Comparison of ENCODE assay signal across 14 cellular contexts in the genomic region with DNA sequence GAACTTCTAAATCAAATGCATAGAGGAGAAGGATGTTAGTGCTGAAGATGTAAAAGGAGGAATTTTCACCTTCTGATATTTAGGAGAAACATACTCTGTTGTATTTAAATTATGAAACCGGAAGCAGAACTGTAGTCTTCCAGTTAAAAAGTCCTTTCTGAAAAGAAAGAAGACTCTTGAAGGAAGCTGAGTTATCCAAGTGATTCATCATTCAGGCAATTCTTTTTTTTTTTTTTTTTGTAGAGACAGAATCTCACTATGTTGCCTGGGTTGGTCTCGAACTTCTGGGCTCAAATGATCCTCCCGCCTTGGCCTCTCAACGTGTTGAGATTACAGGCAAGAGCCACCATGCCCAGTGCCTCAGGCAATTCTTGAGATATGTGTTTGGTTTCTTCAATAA.
"Had no signal": no experiment of that assay in that cellular context is flagged by ENCODE, and none has a peak within 500 bp of the region (broad histone marks: within the 10 kb centered on the region; RNA-seq: fewer than 3 reads in every experiment).

No MANE protein-coding gene starts in this region.

- H3K27ac ChIP-seq: left lung, neutrophil had no signal

- H3K27me3 ChIP-seq: left lung, neutrophil had no signal

- H3K4me3 ChIP-seq: left lung had no signal

- DNase-seq: activated CD4-positive, alpha-beta memory T cell treated with anti-CD3 and anti-CD28 coated beads, Interleukin-2, amount 10 ng/mL, durations not matched to agents 7 days and 5 days; activated CD4-positive, alpha-beta T cell treated with anti-CD3 and anti-CD28 coated beads for 36 hours; activated naive CD4-positive, alpha-beta T cell treated with anti-CD3 and anti-CD28 coated beads, Interleukin-2, amount 10 ng/mL, durations not matched to agents 7 days and 5 days; activated T-cell treated with anti-CD3 and anti-CD28 coated beads, Interleukin-2, amount 50 U/mL, for 24 hours; hippocampal formation; left lung; naive B cell; posterior cingulate gyrus; retina; stimulated activated CD4-positive, alpha-beta T cell treated with anti-CD3 and anti-CD28 coated beads, Interleukin-4, amount 100 ng/mL, for 4 hours; stimulated activated CD8-positive, alpha-beta memory T cell treated with anti-CD3 and anti-CD28 coated beads, Interleukin-4, amount 100 ng/mL, for 48 hours; stimulated activated naive CD4-positive, alpha-beta T cell treated with Interleukin-2 at 50 U/mL for 16 hours; T-helper 2 cell had no signal

- H3K36me3 ChIP-seq: left lung, neutrophil had no signal

- H3K9me3 ChIP-seq: left lung, neutrophil had no signal

- ATAC-seq: activated CD4-positive, alpha-beta T cell treated with anti-CD3 and anti-CD28 coated beads for 36 hours; left lung had no signal

- H3K4me1 ChIP-seq: left lung had no signal
